ENCODE assay signal across 12 cellular contexts in genomic region chr15:95669146-95669922, GRCh38.
DNase-seq lines count a peak whose midpoint lies in the region; ATAC-seq and TF ChIP-seq lines count a peak whose summit lies in the region.
"Had no signal": no experiment of that assay in that cellular context is flagged by ENCODE, and none has a peak within 500 bp of the region (broad histone marks: within the 10 kb centered on the region; RNA-seq: fewer than 3 reads in every experiment).

No MANE protein-coding gene starts in this region.

- no peaks in the 10 kb centered on the region for H3K79me2 ChIP-seq in MM.1S (ENCODE audit: low read length)

- ATAC-seq in Right ventricle myocardium inferior (no peak), left cardiac atrium (no peak), upper lobe of right lung (no peak)
- no peak for ATAC-seq in stimulated activated memory B cell treated with anti-CD40 and anti-IgM and Interleukin-4, amounts not matched to agents 10 μg/mL and 1 μg/mL and 100 μg/mL, for 72 hours
- ATAC-seq: pancreas had no signal

- no peak for TF ChIP-seq CTCF in MM.1S (IDR thresholded peaks at IDR 0.05; ENCODE audit: low read length)
- TF ChIP-seq CTCF in fibroblast of villous mesenchyme (IDR thresholded peaks at IDR 0.05; ENCODE audit: insufficient read depth, low read depth, low read length): no peak
- TF ChIP-seq CTCF in upper lobe of right lung (IDR thresholded peaks at IDR 0.05): no peak

- H3K27ac Mint-ChIP-seq in stimulated activated memory B cell treated with anti-CD40 and anti-IgM and Interleukin-4, amounts not matched to agents 10 μg/mL and 1 μg/mL and 100 μg/mL, for 72 hours: no peak overlapping the region
- H3K27ac Mint-ChIP-seq: endodermal cell had no signal

- H2AFZ ChIP-seq in MM.1S (ENCODE audit: low read length): peak overlapping the region; percentile 94

- no peaks in the 10 kb centered on the region for H3K4me1 Mint-ChIP-seq in stimulated activated memory B cell treated with anti-CD40 and anti-IgM and Interleukin-4, amounts not matched to agents 10 μg/mL and 1 μg/mL and 100 μg/mL, for 72 hours

- H3K27ac ChIP-seq in MM.1S (ENCODE audit: low read length): peak overlapping the region; percentile 78
- H3K27ac ChIP-seq in upper lobe of right lung: peak overlapping the region; percentile 44
- H3K27ac ChIP-seq: pancreas, VCaP had no signal

- H3K4me3 Mint-ChIP-seq in stimulated activated memory B cell treated with anti-CD40 and anti-IgM and Interleukin-4, amounts not matched to agents 10 μg/mL and 1 μg/mL and 100 μg/mL, for 72 hours: no peak overlapping the region
- H3K4me3 Mint-ChIP-seq: endodermal cell had no signal

- H3K36me3 ChIP-seq in MM.1S (replicated peaks; ENCODE audit: insufficient read depth, low read length) (no peaks in the 10 kb centered on the region), upper lobe of right lung (no peaks in the 10 kb centered on the region)
- H3K36me3 ChIP-seq: pancreas had no signal

- peak overlapping the region; percentile 93 for H3K4me2 ChIP-seq in MM.1S (ENCODE audit: low read depth, low read length)

- H3K9me2 ChIP-seq in MM.1S (replicated peaks; ENCODE audit: insufficient read depth, low read length): no peaks in the 10 kb centered on the region

- no peaks in the 10 kb centered on the region for H3K9me3 ChIP-seq in MM.1S (replicated peaks; ENCODE audit: insufficient read depth, low read length)
- H3K9me3 ChIP-seq in upper lobe of right lung: no peaks in the 10 kb centered on the region
- H3K9me3 ChIP-seq: pancreas had no signal

- H3K9ac ChIP-seq in MM.1S (ENCODE audit: low read length): peak overlapping the region; percentile 77

- peaks cover 7% of the 10 kb centered on the region for H3K9me3 Mint-ChIP-seq in stimulated activated memory B cell treated with anti-CD40 and anti-IgM and Interleukin-4, amounts not matched to agents 10 μg/mL and 1 μg/mL and 100 μg/mL, for 72 hours
- H3K9me3 Mint-ChIP-seq: endodermal cell had no signal

- intact Hi-C loops in Right ventricle myocardium inferior (cut with DNase I): loop anchor here (5.0 to 10.0 kb wide), 2 partner anchors 55 to 173 kb away; no protein-coding TSS in a partner anchor
- intact Hi-C loops in left cardiac atrium (cut with DNase I): no loop called here
- intact Hi-C loops in upper lobe of right lung (cut with DNase I): no loop called here

- DNase-seq in Right ventricle myocardium inferior (ENCODE audit: missing footprints) (peak; percentile 9), left cardiac atrium (no peak), MM.1S (peak; percentile 83), fibroblast of villous mesenchyme (ENCODE audit: low read depth) (peak; percentile 53), upper lobe of right lung (no peak), middle frontal gyrus (ENCODE audit: extremely low spot score, low spot score) (no peak), NCI-H82 (lab: John Stamatoyannopoulos, UW) (no peak)
- DNase-seq: endodermal cell, NCI-H1105, pancreas had no signal

- H3K4me3 ChIP-seq in MM.1S (ENCODE audit: low read length): peak overlapping the region; percentile 65
- no peak overlapping the region for H3K4me3 ChIP-seq in fibroblast of villous mesenchyme (ENCODE audit: low read depth, low read length)
- peak overlapping the region; percentile 11 for H3K4me3 ChIP-seq in upper lobe of right lung
- H3K4me3 ChIP-seq: pancreas had no signal

- no peaks in the 10 kb centered on the region for H4K20me1 ChIP-seq in MM.1S (ENCODE audit: insufficient read depth, low read length)

- H3K27me3 Mint-ChIP-seq in stimulated activated memory B cell treated with anti-CD40 and anti-IgM and Interleukin-4, amounts not matched to agents 10 μg/mL and 1 μg/mL and 100 μg/mL, for 72 hours: no peaks in the 10 kb centered on the region

- no peaks in the 10 kb centered on the region for H3K36me3 Mint-ChIP-seq in stimulated activated memory B cell treated with anti-CD40 and anti-IgM and Interleukin-4, amounts not matched to agents 10 μg/mL and 1 μg/mL and 100 μg/mL, for 72 hours

- no peaks in the 10 kb centered on the region for H3K27me3 ChIP-seq in MM.1S (replicated peaks; ENCODE audit: insufficient read depth, low read length)
- no peaks in the 10 kb centered on the region for H3K27me3 ChIP-seq in upper lobe of right lung

- H3K4me1 ChIP-seq in MM.1S (ENCODE audit: low read length) (peaks cover 17% of the 10 kb centered on the region), upper lobe of right lung (peaks cover 5% of the 10 kb centered on the region)
- H3K4me1 ChIP-seq: pancreas had no signal

- no peaks in the 10 kb centered on the region for H3F3A ChIP-seq in MM.1S (ENCODE audit: insufficient read depth, low read length)

Comparison
In these comparisons a context has a peak if more than half of its experiments do, and no peak if none do; other contexts are left out.
1. DNase-seq: peak in Right ventricle myocardium inferior (single experiment), MM.1S (single experiment) and fibroblast of villous mesenchyme (single experiment); none in left cardiac atrium (single experiment), upper lobe of right lung (single experiment), middle frontal gyrus (single experiment) and NCI-H82 (single experiment).